8 cellular contexts compared by ENCODE assay signal in genomic region chr12:57756406-57757341, GRCh38. TPM values are rescaled to one million over a fixed set of nuclear protein-coding genes. Genes with fewer than 3 reads are reported as not detected.
DNase-seq lines count a peak whose midpoint lies in the region; ATAC-seq, FAIRE-seq and TF ChIP-seq lines count a peak whose summit lies in the region.

No MANE protein-coding gene starts in this region.

- no peaks in the 10 kb centered on the region for H3K9me3 Mint-ChIP-seq in activated CD8-positive, alpha-beta T cell treated with anti-CD3 and anti-CD28 coated beads, Interleukin-2, amount 10 ng/mL, durations not matched to agents 7 days and 5 days (ENCODE audit: insufficient read depth)

- H3K4me1 Mint-ChIP-seq in activated CD8-positive, alpha-beta T cell treated with anti-CD3 and anti-CD28 coated beads, Interleukin-2, amount 10 ng/mL, durations not matched to agents 7 days and 5 days (ENCODE audit: low read depth) = peaks cover 40% of the 10 kb centered on the region

- H3K27ac Mint-ChIP-seq in activated CD8-positive, alpha-beta T cell treated with anti-CD3 and anti-CD28 coated beads, Interleukin-2, amount 10 ng/mL, durations not matched to agents 7 days and 5 days = peak overlapping the region; percentile 54

- no peak overlapping the region for H3K9ac ChIP-seq in endothelial cell of umbilical vein (replicated peaks; ENCODE audit: extremely low read depth, insufficient read depth, low read length)

- intact Hi-C loops in endothelial cell of umbilical vein (cut with micrococcal nuclease) = loop anchor here (1.0 kb wide), 1 partner anchor 149 kb away; no protein-coding TSS in a partner anchor
- intact Hi-C loops in pancreas (cut with DNase I) = no loop called here

- TF ChIP-seq CTCF in cardiac muscle cell (IDR thresholded peaks at IDR 0.05; ENCODE audit: low read depth, low read length) (peak; percentile 79), right atrium auricular region (IDR thresholded peaks at IDR 0.05) (peak in 1 of 2 donors; percentile 61), endothelial cell of umbilical vein (IDR thresholded peaks at IDR 0.05; ENCODE audit: extremely low read depth in 1 of 2, insufficient read depth in 1 of 2, low read depth in 1 of 2, low read length in 2 of 2) (peak; percentile 70 to 84), pancreas (IDR thresholded peaks at IDR 0.05) (peak; percentile 32 to 58 (median 48))

- no peak for TF ChIP-seq POLR2A in endothelial cell of umbilical vein (IDR thresholded peaks at IDR 0.05; ENCODE audit: low read depth, low read length)

- H3K9me1 ChIP-seq in endothelial cell of umbilical vein (replicated peaks; ENCODE audit: control insufficient read depth, extremely low read depth, insufficient read depth, low read length) = no peaks in the 10 kb centered on the region

- no peaks in the 10 kb centered on the region for H3K27me3 Mint-ChIP-seq in activated CD8-positive, alpha-beta T cell treated with anti-CD3 and anti-CD28 coated beads, Interleukin-2, amount 10 ng/mL, durations not matched to agents 7 days and 5 days (ENCODE audit: low read depth)

- H3K27me3 ChIP-seq in cardiac muscle cell (peaks cover 26% of the 10 kb centered on the region), right atrium auricular region (no peaks in the 10 kb centered on the region), endothelial cell of umbilical vein (ENCODE audit: control insufficient read depth in 2 of 2, insufficient read depth in 2 of 2, low read length in 2 of 2) (peaks cover 30 to 33% of the 10 kb centered on the region in 2 experiments), pancreas (no peaks in the 10 kb centered on the region)

- H2AFZ ChIP-seq in endothelial cell of umbilical vein (ENCODE audit: low read depth, low read length) = no peak overlapping the region

- peaks cover 3% of the 10 kb centered on the region for H3K79me2 ChIP-seq in endothelial cell of umbilical vein (ENCODE audit: control insufficient read depth, insufficient read depth, low read length)

- H3K36me3 ChIP-seq in cardiac muscle cell (peaks cover 7% of the 10 kb centered on the region), right atrium auricular region (peaks cover 13% of the 10 kb centered on the region), endothelial cell of umbilical vein (ENCODE audit: control insufficient read depth in 2 of 2, extremely low read depth in 1 of 2, insufficient read depth in 2 of 2, low read length in 2 of 2) (no peaks in the 10 kb centered on the region), pancreas (no peaks in the 10 kb centered on the region)

- BruUV-seq in endothelial cell of umbilical vein (replicated peaks; lab: Mats Ljungman, UMichigan) = no TSS peak

- 30 to 38% methylated on average over 22 of the region's 22 CpGs for WGBS in pancreas, 2 donors

- H3K4me1 ChIP-seq in cardiac muscle cell (ENCODE audit: low read depth) (peaks cover 12% of the 10 kb centered on the region), right atrium auricular region (peaks cover 0 to 24% of the 10 kb centered on the region in 2 donors), endothelial cell of umbilical vein (ENCODE audit: control insufficient read depth, extremely low read depth, insufficient read depth, low read length) (peaks cover 8% of the 10 kb centered on the region), pancreas (peaks cover 0 to 14% (median 10%) of the 10 kb centered on the region in 3 donors)

- H4K20me1 ChIP-seq in endothelial cell of umbilical vein (replicated peaks; ENCODE audit: control insufficient read depth, extremely low read depth, insufficient read depth, low read length) = no peaks in the 10 kb centered on the region

- peak overlapping the region; percentile 79 for H3K4me3 Mint-ChIP-seq in activated CD8-positive, alpha-beta T cell treated with anti-CD3 and anti-CD28 coated beads, Interleukin-2, amount 10 ng/mL, durations not matched to agents 7 days and 5 days

- CTCF ChIA-PET in activated CD8-positive, alpha-beta T cell treated with anti-CD3 and anti-CD28 coated beads, Interleukin-2, amount 10 ng/mL, durations not matched to agents 7 days and 5 days (lab: Charles Lee) = interaction anchor here (0.8 to 3.0 kb wide), 34 partner anchors 9 to 298 kb away, joined by 3 to 72 read pairs (median 5); partner anchors contain the start of genes CYP27B1, EEF1AKMT3, METTL1 and PIP4K2C
- CTCF ChIA-PET in endothelial cell of umbilical vein (lab: Charles Lee) = interaction anchor here (0.5 to 2.6 kb wide), 22 partner anchors 9 to 185 kb away, joined by 3 to 48 read pairs (median 4); partner anchors contain the start of genes ATP23, CYP27B1, EEF1AKMT3 and METTL1

- FAIRE-seq in endothelial cell of umbilical vein (lab: Jason Lieb, UNC) = peak; percentile 43
- FAIRE-seq in pancreas (lab: Jason Lieb, UNC) = no peak

- no peak overlapping the region for H3K27ac ChIP-seq in cardiac muscle cell
- H3K27ac ChIP-seq in right atrium auricular region = peak overlapping the region in 1 of 2 donors; percentile 71
- H3K27ac ChIP-seq in endothelial cell of umbilical vein (ENCODE audit: insufficient read depth, low read depth, low read length) = no peak overlapping the region
- H3K27ac ChIP-seq in pancreas = peak overlapping the region in 2 of 4 donors; percentile 42 to 63

- H3K4me2 ChIP-seq in endothelial cell of umbilical vein (ENCODE audit: insufficient read depth, low read length) = peak overlapping the region; percentile 7

- peak; percentile 24 for ATAC-seq in activated CD8-positive, alpha-beta T cell treated with anti-CD3 and anti-CD28 coated beads, Interleukin-2, amount 10 ng/mL, durations not matched to agents 7 days and 5 days
- ATAC-seq in pancreas = no peak
- ATAC-seq in HG02884 (IDR thresholded peaks at IDR 0.05; ENCODE audit: unreplicated experiment) = no peak

- POLR2A ChIA-PET in activated CD8-positive, alpha-beta T cell treated with anti-CD3 and anti-CD28 coated beads, Interleukin-2, amount 10 ng/mL, durations not matched to agents 7 days and 5 days (lab: Charles Lee) = interaction anchor here (0.5 to 1.2 kb wide), 5 partner anchors 10 to 63 kb away, joined by 3 to 6 read pairs (median 4); partner anchors contain the start of genes CYP27B1, EEF1AKMT3 and METTL1
- POLR2A ChIA-PET in endothelial cell of umbilical vein (lab: Charles Lee) = no interaction called here

- peak; percentile 47 to 73 for DNase-seq in cardiac muscle cell (ENCODE audit: low read depth in 1 of 2, low spot score in 1 of 2)
- DNase-seq in right atrium auricular region (ENCODE audit: low spot score) = no peak
- DNase-seq in NCI-H526 (lab: John Stamatoyannopoulos, UW) = peak; percentile 41 to 83
- peak; percentile 81 for DNase-seq in activated CD8-positive, alpha-beta T cell treated with anti-CD3 and anti-CD28 coated beads, Interleukin-2, amount 10 ng/mL, durations not matched to agents 7 days and 5 days
- no peak for DNase-seq in endothelial cell of umbilical vein (ENCODE audit: low read depth, low spot score)
- peak in 4 of 6 donors; percentile 38 to 76 (median 56) for DNase-seq in pancreas
- no peak for DNase-seq in NCI-H2029 (lab: John Stamatoyannopoulos, UW)

- dilution Hi-C loops in endothelial cell of umbilical vein (cut with MboI; ENCODE audit: extremely low pct_ligation_motif_present, low sequenced_read_pairs) = no loop called here

- peaks cover 14% of the 10 kb centered on the region for H3K36me3 Mint-ChIP-seq in activated CD8-positive, alpha-beta T cell treated with anti-CD3 and anti-CD28 coated beads, Interleukin-2, amount 10 ng/mL, durations not matched to agents 7 days and 5 days (ENCODE audit: low read depth)

- H3K9me3 ChIP-seq in cardiac muscle cell (ENCODE audit: low read depth) = no peaks in the 10 kb centered on the region
- H3K9me3 ChIP-seq in right atrium auricular region = no peaks in the 10 kb centered on the region
- no peaks in the 10 kb centered on the region for H3K9me3 ChIP-seq in endothelial cell of umbilical vein (replicated peaks; ENCODE audit: control insufficient read depth, insufficient read depth, low read length)
- no peaks in the 10 kb centered on the region for H3K9me3 ChIP-seq in pancreas

- peak overlapping the region; percentile 83 for H3K4me3 ChIP-seq in cardiac muscle cell
- H3K4me3 ChIP-seq in right atrium auricular region = peak overlapping the region in 1 of 2 donors; percentile 84
- no peak overlapping the region for H3K4me3 ChIP-seq in endothelial cell of umbilical vein (replicated peaks in 1 of 3; ENCODE audit: insufficient read depth in 1 of 3, low read depth in 1 of 3, low read length in 3 of 3)
- H3K4me3 ChIP-seq in pancreas = peak overlapping the region in 2 of 4 donors; percentile 70 to 75

RNA-seq across cellular contexts. Expression of gene MARCHF9, which starts 1.8 kb away (rescaled TPM):
- total RNA-seq in cardiac muscle cell (21.9 and 23.3 TPM in 2 replicates), right atrium auricular region (10 to 100 TPM in 1 of 2 donors, 1 to 10 TPM in 1; 8.4 to 11.6 TPM), endothelial cell of umbilical vein (3.0 and 4.6 TPM in 2 replicates), pancreas (10 to 100 TPM in 1 of 6 donors, 1 to 10 TPM in 5; 6.7 to 11.3 (median 7.6) TPM)
- polyA plus RNA-seq in cardiac muscle cell (9.0 and 11.7 TPM in 2 replicates), endothelial cell of umbilical vein (4.8 and 5.8 TPM in 2 replicates), pancreas (10 to 100 TPM; 17.2 to 32.5 TPM)
- 10 to 100 TPM; 23.6 to 24.4 TPM for total RNA-seq in activated CD8-positive, alpha-beta T cell treated with anti-CD3 and anti-CD28 coated beads, Interleukin-2, amount 10 ng/mL, durations not matched to agents 7 days and 5 days
- 1.6 and 3.7 TPM in 2 replicates for polyA plus RNA-seq in endothelial cell of umbilical vein (2011; cell fraction: cytosol; rRNA removed)
- 4.8 and 5.4 TPM in 2 replicates for polyA plus RNA-seq in endothelial cell of umbilical vein (2011; cell fraction: nucleus; rRNA removed)
- polyA plus RNA-seq in endothelial cell of umbilical vein (2012) = 3.2 and 4.0 TPM in 2 replicates
- 2.8 and 4.2 TPM in 2 replicates for polyA minus RNA-seq in endothelial cell of umbilical vein
- polyA minus RNA-seq in endothelial cell of umbilical vein (2011; cell fraction: cytosol; rRNA and poly(A)+ RNA removed) = 7.7 TPM
- 0.72 and 1.2 TPM in 2 replicates for polyA minus RNA-seq in endothelial cell of umbilical vein (2011; cell fraction: nucleus; rRNA and poly(A)+ RNA removed)

RNA-seq across cellular contexts. Expression of gene CDK4, which starts 4.6 kb away (rescaled TPM):
- total RNA-seq in cardiac muscle cell (75.8 and 137 TPM in 2 replicates), right atrium auricular region (10 to 100 TPM; 32.1 to 59.7 TPM), endothelial cell of umbilical vein (156 and 171 TPM in 2 replicates), pancreas (10 to 100 TPM; 30.6 to 48.5 (median 40.3) TPM)
- polyA plus RNA-seq in cardiac muscle cell (160 and 172 TPM in 2 replicates), endothelial cell of umbilical vein (300 and 332 TPM in 2 replicates), pancreas (10 to 100 TPM; 26.7 to 43.4 TPM)
- total RNA-seq in activated CD8-positive, alpha-beta T cell treated with anti-CD3 and anti-CD28 coated beads, Interleukin-2, amount 10 ng/mL, durations not matched to agents 7 days and 5 days = 100 to 1,000 TPM; 132 to 146 TPM
- 337 and 366 TPM in 2 replicates for polyA plus RNA-seq in endothelial cell of umbilical vein (2011; cell fraction: cytosol; rRNA removed)
- polyA plus RNA-seq in endothelial cell of umbilical vein (2011; cell fraction: nucleus; rRNA removed) = 173 and 189 TPM in 2 replicates
- polyA plus RNA-seq in endothelial cell of umbilical vein (2012) = 197 and 206 TPM in 2 replicates
- 184 and 194 TPM in 2 replicates for polyA minus RNA-seq in endothelial cell of umbilical vein
- 130 TPM for polyA minus RNA-seq in endothelial cell of umbilical vein (2011; cell fraction: cytosol; rRNA and poly(A)+ RNA removed)
- 54.8 and 62.4 TPM in 2 replicates for polyA minus RNA-seq in endothelial cell of umbilical vein (2011; cell fraction: nucleus; rRNA and poly(A)+ RNA removed)

RNA-seq across cellular contexts. Expression of gene CYP27B1, which starts 10.2 kb away (rescaled TPM):
- total RNA-seq in cardiac muscle cell = 0.07 and 1.3 TPM in 2 replicates
- 0.33 TPM in 1 of 2 replicates, not detected in the other for polyA plus RNA-seq in cardiac muscle cell
- total RNA-seq in right atrium auricular region = under 1 TPM; 0.28 to 0.33 TPM
- total RNA-seq in activated CD8-positive, alpha-beta T cell treated with anti-CD3 and anti-CD28 coated beads, Interleukin-2, amount 10 ng/mL, durations not matched to agents 7 days and 5 days = 1 to 10 TPM; 2.3 to 2.6 TPM
- total RNA-seq in endothelial cell of umbilical vein = 2.4 and 2.7 TPM in 2 replicates
- polyA plus RNA-seq in endothelial cell of umbilical vein = 0.62 TPM in 2 replicates
- polyA plus RNA-seq in endothelial cell of umbilical vein (2011; cell fraction: cytosol; rRNA removed) = 0.19 and 0.61 TPM in 2 replicates
- 7.3 and 7.9 TPM in 2 replicates for polyA plus RNA-seq in endothelial cell of umbilical vein (2011; cell fraction: nucleus; rRNA removed)
- 0.74 and 0.86 TPM in 2 replicates for polyA plus RNA-seq in endothelial cell of umbilical vein (2012)
- 0.87 and 1.2 TPM in 2 replicates for polyA minus RNA-seq in endothelial cell of umbilical vein
- 7.6 TPM for polyA minus RNA-seq in endothelial cell of umbilical vein (2011; cell fraction: cytosol; rRNA and poly(A)+ RNA removed)
- 3.3 and 3.8 TPM in 2 replicates for polyA minus RNA-seq in endothelial cell of umbilical vein (2011; cell fraction: nucleus; rRNA and poly(A)+ RNA removed)
- 1 to 10 TPM; 2.1 to 5.8 (median 3.8) TPM for total RNA-seq in pancreas
- polyA plus RNA-seq in pancreas = 1 to 10 TPM; 1.6 to 3.3 TPM

RNA-seq across cellular contexts. Expression of gene TSPAN31, which starts 11.8 kb away (rescaled TPM):
- total RNA-seq in cardiac muscle cell (41.7 and 65.9 TPM in 2 replicates), right atrium auricular region (10 to 100 TPM; 50.3 to 59.6 TPM), endothelial cell of umbilical vein (14.6 and 15.0 TPM in 2 replicates), pancreas (10 to 100 TPM; 12.2 to 17.9 (median 14.5) TPM)
- polyA plus RNA-seq in cardiac muscle cell (66.3 and 73.4 TPM in 2 replicates), endothelial cell of umbilical vein (33.3 and 43.9 TPM in 2 replicates), pancreas (10 to 100 TPM; 13.0 to 29.8 TPM)
- total RNA-seq in activated CD8-positive, alpha-beta T cell treated with anti-CD3 and anti-CD28 coated beads, Interleukin-2, amount 10 ng/mL, durations not matched to agents 7 days and 5 days = 10 to 100 TPM; 12.9 to 13.3 TPM
- polyA plus RNA-seq in endothelial cell of umbilical vein (2011; cell fraction: cytosol; rRNA removed) = 19.8 and 19.9 TPM in 2 replicates
- polyA plus RNA-seq in endothelial cell of umbilical vein (2011; cell fraction: nucleus; rRNA removed) = 15.5 and 16.4 TPM in 2 replicates
- 25.7 and 27.8 TPM in 2 replicates for polyA plus RNA-seq in endothelial cell of umbilical vein (2012)
- 47.8 and 57.1 TPM in 2 replicates for polyA minus RNA-seq in endothelial cell of umbilical vein
- 5.5 TPM for polyA minus RNA-seq in endothelial cell of umbilical vein (2011; cell fraction: cytosol; rRNA and poly(A)+ RNA removed)
- polyA minus RNA-seq in endothelial cell of umbilical vein (2011; cell fraction: nucleus; rRNA and poly(A)+ RNA removed) = 4.4 and 12.2 TPM in 2 replicates

RNA-seq across cellular contexts. Expression of gene METTL1, which starts 15.2 kb away (rescaled TPM):
- total RNA-seq in cardiac muscle cell = 8.1 and 11.9 TPM in 2 replicates
- 20.0 and 21.6 TPM in 2 replicates for polyA plus RNA-seq in cardiac muscle cell
- total RNA-seq in right atrium auricular region = 1 to 10 TPM; 1.5 to 8.5 TPM
- 10 to 100 TPM; 26.3 to 28.8 TPM for total RNA-seq in activated CD8-positive, alpha-beta T cell treated with anti-CD3 and anti-CD28 coated beads, Interleukin-2, amount 10 ng/mL, durations not matched to agents 7 days and 5 days
- 24.3 and 24.8 TPM in 2 replicates for total RNA-seq in endothelial cell of umbilical vein
- 23.6 and 25.0 TPM in 2 replicates for polyA plus RNA-seq in endothelial cell of umbilical vein
- polyA plus RNA-seq in endothelial cell of umbilical vein (2011; cell fraction: cytosol; rRNA removed) = 23.0 and 29.2 TPM in 2 replicates
- 34.3 and 39.3 TPM in 2 replicates for polyA plus RNA-seq in endothelial cell of umbilical vein (2011; cell fraction: nucleus; rRNA removed)
- polyA plus RNA-seq in endothelial cell of umbilical vein (2012) = 31.2 and 36.8 TPM in 2 replicates
- polyA minus RNA-seq in endothelial cell of umbilical vein = 20.6 and 21.3 TPM in 2 replicates
- 20.5 TPM for polyA minus RNA-seq in endothelial cell of umbilical vein (2011; cell fraction: cytosol; rRNA and poly(A)+ RNA removed)
- 23.4 and 23.6 TPM in 2 replicates for polyA minus RNA-seq in endothelial cell of umbilical vein (2011; cell fraction: nucleus; rRNA and poly(A)+ RNA removed)
- total RNA-seq in pancreas = 10 to 100 TPM; 11.5 to 28.5 (median 15.9) TPM
- 10 to 100 TPM; 43.3 to 55.9 TPM for polyA plus RNA-seq in pancreas

Comparison
In these comparisons a context has a peak if more than half of its experiments do, and no peak if none do; other contexts are left out.
1. DNase-seq: peak in cardiac muscle cell (2 of 2), NCI-H526 (2 of 2), activated CD8-positive, alpha-beta T cell treated with anti-CD3 and anti-CD28 coated beads, Interleukin-2, amount 10 ng/mL, durations not matched to agents 7 days and 5 days (single experiment) and pancreas (4 of 6); none in right atrium auricular region (single experiment), endothelial cell of umbilical vein (single experiment) and NCI-H2029 (single experiment).